Comparison of ENCODE assay signal across 8 cellular contexts in genomic region chr16:22188595-22189442, GRCh38. TPM values are rescaled to one million over a fixed set of nuclear protein-coding genes. Genes with fewer than 3 reads are reported as not detected.
DNase-seq lines count a peak whose midpoint lies in the region; ATAC-seq and TF ChIP-seq lines count a peak whose summit lies in the region.

No MANE protein-coding gene starts in this region.

- no peaks in the 10 kb centered on the region for H3K9me3 ChIP-seq in BLaER1 treated with 17β-estradiol and CSF1 and Interleukin-3, amounts not matched to agents 10 nM and 100 nM (replicated peaks in 1 of 11)
- H3K9me3 ChIP-seq in effector memory CD4-positive, alpha-beta T cell (ENCODE audit: control insufficient read depth, low read length): no peaks in the 10 kb centered on the region

- H3K4me1 Mint-ChIP-seq in HFFc6 (ENCODE audit: low read depth) (peaks cover 43% of the 10 kb centered on the region), mesothelial cell of epicardium (peaks cover 20% of the 10 kb centered on the region)
- H3K4me1 Mint-ChIP-seq in activated CD4-positive, alpha-beta memory T cell treated with anti-CD3 and anti-CD28 coated beads, Interleukin-2, amount 10 ng/mL, durations not matched to agents 7 days and 5 days: peaks cover 38% of the 10 kb centered on the region

- H3K27ac Mint-ChIP-seq in HFFc6: no peak overlapping the region
- H3K27ac Mint-ChIP-seq in activated CD4-positive, alpha-beta memory T cell treated with anti-CD3 and anti-CD28 coated beads, Interleukin-2, amount 10 ng/mL, durations not matched to agents 7 days and 5 days: peak overlapping the region; percentile 99
- peak overlapping the region; percentile 43 for H3K27ac Mint-ChIP-seq in mesothelial cell of epicardium

- H3K36me3 Mint-ChIP-seq in HFFc6 (ENCODE audit: low read depth) (no peaks in the 10 kb centered on the region), mesothelial cell of epicardium (no peaks in the 10 kb centered on the region)
- H3K36me3 Mint-ChIP-seq in activated CD4-positive, alpha-beta memory T cell treated with anti-CD3 and anti-CD28 coated beads, Interleukin-2, amount 10 ng/mL, durations not matched to agents 7 days and 5 days (ENCODE audit: low read depth): peaks cover 4% of the 10 kb centered on the region

- TF ChIP-seq CTCF in HFFc6 (IDR thresholded peaks at IDR 0.05): peak; percentile 88
- peak; percentile 69 for TF ChIP-seq CTCF in mesothelial cell of epicardium (IDR thresholded peaks at IDR 0.05; ENCODE audit: unreplicated experiment)

- no peak overlapping the region; the same call in 1 of the 2 replicates for H3K4me3 Mint-ChIP-seq in HFFc6
- H3K4me3 Mint-ChIP-seq in activated CD4-positive, alpha-beta memory T cell treated with anti-CD3 and anti-CD28 coated beads, Interleukin-2, amount 10 ng/mL, durations not matched to agents 7 days and 5 days: peak overlapping the region; percentile 87
- peak overlapping the region; percentile 50 for H3K4me3 Mint-ChIP-seq in mesothelial cell of epicardium

- H3K27me3 Mint-ChIP-seq in HFFc6 (ENCODE audit: insufficient read depth): peaks cover 5% of the 10 kb centered on the region
- no peaks in the 10 kb centered on the region for H3K27me3 Mint-ChIP-seq in activated CD4-positive, alpha-beta memory T cell treated with anti-CD3 and anti-CD28 coated beads, Interleukin-2, amount 10 ng/mL, durations not matched to agents 7 days and 5 days
- H3K27me3 Mint-ChIP-seq in mesothelial cell of epicardium (ENCODE audit: low read depth): no peaks in the 10 kb centered on the region

- peak overlapping the region in 8 of 10 experiments; percentile 70 to 83 (median 73); a peak in 16 of 20 replicates for H3K4me3 ChIP-seq in BLaER1 treated with 17β-estradiol and CSF1 and Interleukin-3, amounts not matched to agents 10 nM and 100 nM
- H3K4me3 ChIP-seq in effector memory CD4-positive, alpha-beta T cell (ENCODE audit: insufficient read depth, low read depth, low read length, poor library complexity, severe bottlenecking): peak overlapping the region; percentile 49

- CTCF ChIA-PET in activated CD4-positive, alpha-beta memory T cell treated with anti-CD3 and anti-CD28 coated beads, Interleukin-2, amount 10 ng/mL, durations not matched to agents 7 days and 5 days (lab: Charles Lee): interaction anchor here (0.6 to 14.1 kb wide), 32 partner anchors 12 to 240 kb away, joined by 3 to 183 read pairs (median 4); partner anchors contain the start of genes MOSMO, PDZD9, POLR3E and UQCRC2

- H3K9ac ChIP-seq in BLaER1 treated with 17β-estradiol and CSF1 and Interleukin-3, amounts not matched to agents 10 nM and 100 nM: peak overlapping the region; percentile 65 to 83 (median 78); a peak in 19 of 22 replicates

- H3K4me2 ChIP-seq in BLaER1 treated with 17β-estradiol and CSF1 and Interleukin-3, amounts not matched to agents 10 nM and 100 nM: peak overlapping the region; percentile 94 to 99 (median 96)

- no peak for ATAC-seq in GM19455 (IDR thresholded peaks at IDR 0.05; ENCODE audit: unreplicated experiment)

- DNase-seq in HFFc6: peak; percentile 82
- peak; percentile 49 for DNase-seq in NCI-H82 treated with DMSO at 0.1 percent for 48 hours (lab: John Stamatoyannopoulos, UW; ENCODE audit: unreplicated experiment)
- DNase-seq in activated CD4-positive, alpha-beta memory T cell treated with anti-CD3 and anti-CD28 coated beads, Interleukin-2, amount 10 ng/mL, durations not matched to agents 7 days and 5 days: peak; percentile 73
- DNase-seq in effector memory CD4-positive, alpha-beta T cell: peak; percentile 44 to 60 (median 55)
- DNase-seq in mesothelial cell of epicardium (ENCODE audit: low spot score in 2 of 2, unreplicated experiment in 2 of 2): peak; percentile 49 to 65
- peak; percentile 21 to 37 for DNase-seq in stimulated activated CD8-positive, alpha-beta memory T cell treated with anti-CD3 and anti-CD28 coated beads, Interleukin-4, amount 100 ng/mL, for 4 hours (ENCODE audit: low read depth in 2 of 2, low spot score in 1 of 2)

- no peaks in the 10 kb centered on the region for H3K36me3 ChIP-seq in BLaER1 treated with 17β-estradiol and CSF1 and Interleukin-3, amounts not matched to agents 10 nM and 100 nM
- H3K36me3 ChIP-seq in effector memory CD4-positive, alpha-beta T cell (ENCODE audit: control insufficient read depth, insufficient read depth, low read length): no peaks in the 10 kb centered on the region

- H3K27me3 ChIP-seq in BLaER1 treated with 17β-estradiol and CSF1 and Interleukin-3, amounts not matched to agents 10 nM and 100 nM: peaks cover 0 to 14% (median 13%) of the 10 kb centered on the region in 11 experiments; a peak in 14 of 22 replicates
- no peaks in the 10 kb centered on the region for H3K27me3 ChIP-seq in effector memory CD4-positive, alpha-beta T cell (replicated peaks; ENCODE audit: control insufficient read depth, insufficient read depth, low read length, poor library complexity, severe bottlenecking)

- peak overlapping the region in 9 of 11 experiments; percentile 56 to 79 (median 74); a peak in 18 of 22 replicates for H3K27ac ChIP-seq in BLaER1 treated with 17β-estradiol and CSF1 and Interleukin-3, amounts not matched to agents 10 nM and 100 nM
- peak overlapping the region; percentile 99 for H3K27ac ChIP-seq in effector memory CD4-positive, alpha-beta T cell (ENCODE audit: insufficient read depth, low read length, poor library complexity, severe bottlenecking)

- peaks cover 0 to 10% (median 0%) of the 10 kb centered on the region in 11 experiments; a peak in 1 of 22 replicates for H4K20me1 ChIP-seq in BLaER1 treated with 17β-estradiol and CSF1 and Interleukin-3, amounts not matched to agents 10 nM and 100 nM

- peaks cover 33 to 43% (median 40%) of the 10 kb centered on the region in 10 experiments for H3K4me1 ChIP-seq in BLaER1 treated with 17β-estradiol and CSF1 and Interleukin-3, amounts not matched to agents 10 nM and 100 nM
- H3K4me1 ChIP-seq in effector memory CD4-positive, alpha-beta T cell (ENCODE audit: control insufficient read depth, insufficient read depth, low read length, poor library complexity, severe bottlenecking): peaks cover 42% of the 10 kb centered on the region

- POLR2A ChIA-PET in activated CD4-positive, alpha-beta memory T cell treated with anti-CD3 and anti-CD28 coated beads, Interleukin-2, amount 10 ng/mL, durations not matched to agents 7 days and 5 days (lab: Charles Lee): interaction anchor here (0.9 to 5.8 kb wide), 11 partner anchors 17 to 368 kb away, joined by 3 to 71 read pairs (median 4); partner anchors contain the start of genes EEF2K, MOSMO, POLR3E and UQCRC2

- H3K9me3 Mint-ChIP-seq in HFFc6 (no peaks in the 10 kb centered on the region), mesothelial cell of epicardium (no peaks in the 10 kb centered on the region)
- H3K9me3 Mint-ChIP-seq in activated CD4-positive, alpha-beta memory T cell treated with anti-CD3 and anti-CD28 coated beads, Interleukin-2, amount 10 ng/mL, durations not matched to agents 7 days and 5 days: no peaks in the 10 kb centered on the region

RNA-seq across cellular contexts. Expression of gene EEF2K, which starts 17.3 kb away (rescaled TPM):
- total RNA-seq in HFFc6 (2021; fragmentation: NEBNext Ultra II Directional; extraction: Animal tissue kit (Norgen Biotek cat#: 25700)): 10 to 100 TPM; 21.5 to 26.6 (median 23.5) TPM
- 10 to 100 TPM; 22.1 to 24.8 TPM for total RNA-seq in activated CD4-positive, alpha-beta memory T cell treated with anti-CD3 and anti-CD28 coated beads, Interleukin-2, amount 10 ng/mL, durations not matched to agents 7 days and 5 days
- total RNA-seq in mesothelial cell of epicardium: 20.4 to 22.1 TPM (median 21.4 TPM) in 3 replicates

RNA-seq across cellular contexts. Expression of gene SDR42E2, which starts 26.5 kb away (rescaled TPM):
- not detected for total RNA-seq in HFFc6 (2021; fragmentation: NEBNext Ultra II Directional; extraction: Animal tissue kit (Norgen Biotek cat#: 25700))
- total RNA-seq in activated CD4-positive, alpha-beta memory T cell treated with anti-CD3 and anti-CD28 coated beads, Interleukin-2, amount 10 ng/mL, durations not matched to agents 7 days and 5 days: not detected
- 0.09 TPM in 2 of 3 replicates, not detected in the other for total RNA-seq in mesothelial cell of epicardium

Comparison
In these comparisons a context has a peak if more than half of its experiments do, and no peak if none do; other contexts are left out.
1. DNase-seq: peak in every context shown above with its lines; median percentile 82 in HFFc6; 73 in activated CD4-positive, alpha-beta memory T cell treated with anti-CD3 and anti-CD28 coated beads, Interleukin-2, amount 10 ng/mL, durations not matched to agents 7 days and 5 days; 57 in mesothelial cell of epicardium; 55 in effector memory CD4-positive, alpha-beta T cell; 49 in NCI-H82 treated with DMSO at 0.1 percent for 48 hours; 29 in stimulated activated CD8-positive, alpha-beta memory T cell treated with anti-CD3 and anti-CD28 coated beads, Interleukin-4, amount 100 ng/mL, for 4 hours.